8 cellular contexts compared by ENCODE assay signal in genomic region chr6:26103770-26104456, GRCh38. TPM values are rescaled to one million over a fixed set of nuclear protein-coding genes. Genes with fewer than 3 reads are reported as not detected.
DNase-seq lines count a peak whose midpoint lies in the region; ATAC-seq and TF ChIP-seq lines count a peak whose summit lies in the region.

No MANE protein-coding gene starts in this region.

- H3K4me3 ChIP-seq in GM12865 (ENCODE audit: low read depth, low read length): peak overlapping the region; percentile 40
- peak overlapping the region; percentile 74 for H3K4me3 ChIP-seq in left ventricle myocardium inferior
- peak overlapping the region; percentile 29 to 44 for H3K4me3 ChIP-seq in prostate gland
- H3K4me3 ChIP-seq in urinary bladder (ENCODE audit: low read depth, low read length): peak overlapping the region; percentile 36

- under 1% methylated on average over 39 of the region's 39 CpGs for WGBS in prostate gland
- under 1% methylated on average over 39 of the region's 39 CpGs for WGBS in urinary bladder

- no peaks in the 10 kb centered on the region for H3K36me3 ChIP-seq in left ventricle myocardium inferior
- H3K36me3 ChIP-seq in prostate gland: no peaks in the 10 kb centered on the region
- H3K36me3 ChIP-seq in urinary bladder (ENCODE audit: insufficient read depth): no peaks in the 10 kb centered on the region

- H3K27me3 ChIP-seq in left ventricle myocardium inferior (ENCODE audit: low read depth): no peaks in the 10 kb centered on the region
- H3K27me3 ChIP-seq in prostate gland (replicated peaks; ENCODE audit: insufficient read depth): no peaks in the 10 kb centered on the region

- H3K27ac ChIP-seq in left ventricle myocardium inferior (replicated peaks) (peak overlapping the region; percentile 89), prostate gland (peak overlapping the region; percentile 78 to 86), urinary bladder (ENCODE audit: low read depth) (peak overlapping the region; percentile 88)

- intact Hi-C loops in left ventricle myocardium inferior (cut with micrococcal nuclease) (no loop called here), prostate gland (cut with DNase I) (loop anchor here (2.0 to 10.0 kb wide), 3 partner anchors 49 to 113 kb away; a partner anchor contains a TSS)

- peak; percentile 99 for DNase-seq in GM12865 (ENCODE audit: low read depth)
- DNase-seq in NCI-H1417 treated with DMSO at 0.1 percent for 48 hours (lab: John Stamatoyannopoulos, UW): peak; percentile 84
- peak; percentile 76 to 98 (median 79) for DNase-seq in T-helper 1 cell
- DNase-seq in amniotic stem cell (lab: John Stamatoyannopoulos, UW): peak; percentile 84
- peak; percentile 80 for DNase-seq in left ventricle myocardium inferior
- DNase-seq in prostate gland (ENCODE audit: low spot score): peak; percentile 95

- TF ChIP-seq POLR2A in prostate gland (IDR thresholded peaks at IDR 0.05): peak; percentile 92

- TF ChIP-seq CTCF in GM12865 (IDR thresholded peaks at IDR 0.05; ENCODE audit: insufficient read depth, low read depth, low read length, missing control alignments): peak; percentile 44
- peak; percentile 53 for TF ChIP-seq CTCF in left ventricle myocardium inferior (IDR thresholded peaks at IDR 0.05; ENCODE audit: borderline replicate concordance)
- TF ChIP-seq CTCF in prostate gland (IDR thresholded peaks at IDR 0.05): peak in 2 of 4 experiments; percentile 41 to 49

- H3K4me1 ChIP-seq in left ventricle myocardium inferior (peaks cover 14% of the 10 kb centered on the region), prostate gland (replicated peaks) (no peaks in the 10 kb centered on the region), urinary bladder (ENCODE audit: insufficient read depth) (no peaks in the 10 kb centered on the region)

- ATAC-seq in HG02642 (IDR thresholded peaks at IDR 0.05; ENCODE audit: poor library complexity, unreplicated experiment): peak; percentile 88

- H3K9me3 ChIP-seq in left ventricle myocardium inferior (replicated peaks) (no peaks in the 10 kb centered on the region), prostate gland (no peaks in the 10 kb centered on the region)

RNA-seq across cellular contexts. Expression of gene HFE, which starts 16.7 kb away (rescaled TPM):
- total RNA-seq in left ventricle myocardium inferior (3.4 TPM), prostate gland (10 to 100 TPM in 1 of 2 donors, 1 to 10 TPM in 1; 8.9 to 16.6 TPM), urinary bladder (7.3 TPM)
- polyA plus RNA-seq in urinary bladder: 9.4 TPM

Comparison
In these comparisons a context has a peak if more than half of its experiments do, and no peak if none do; other contexts are left out.
1. Peak in every context shown above with its lines: DNase-seq, ATAC-seq, H3K4me3 ChIP-seq and H3K27ac ChIP-seq.